12 cellular contexts compared by ENCODE assay signal in genomic region chr17:77489239-77489897, GRCh38.
A peak's percentile ranks its signal among the peaks of the same experiment; 100 is the strongest.
DNase-seq lines count a peak whose midpoint lies in the region; ATAC-seq and TF ChIP-seq lines count a peak whose summit lies in the region.
"Had no signal": no experiment of that assay in that cellular context is flagged by ENCODE, and none has a peak within 500 bp of the region (broad histone marks: within the 10 kb centered on the region; RNA-seq: fewer than 3 reads in every experiment).

No MANE protein-coding gene starts in this region.

- no peak overlapping the region for H3K27ac ChIP-seq in DOHH2 (ENCODE audit: low read depth, low read length)
- H3K27ac ChIP-seq in VCaP: no peak overlapping the region
- no peak overlapping the region for H3K27ac ChIP-seq in left lung
- H3K27ac ChIP-seq in temporal lobe (ENCODE audit: low read depth, low read length): peak overlapping the region; percentile 44
- no peak overlapping the region for H3K27ac ChIP-seq in A673 (ENCODE audit: low read depth, low read length, poor library complexity, severe bottlenecking)
- H3K27ac ChIP-seq: C4-2B had no signal

- POLR2A ChIA-PET in A673 (lab: Charles Lee; ENCODE audit: low non-redundant PET): no interaction called here

- H3K4me1 ChIP-seq in DOHH2 (ENCODE audit: control insufficient read depth, low read length) (peaks cover 55% of the 10 kb centered on the region), left lung (peaks cover 0 to 28% of the 10 kb centered on the region in 2 donors), A673 (ENCODE audit: insufficient read depth, low read length, poor library complexity, severe bottlenecking) (peaks cover under 1% of the 10 kb centered on the region)

- ATAC-seq in left lung (no peak), HG03159 (IDR thresholded peaks at IDR 0.05; ENCODE audit: unreplicated experiment) (no peak)

- CTCF ChIA-PET in A673 (lab: Charles Lee): no interaction called here

- no TSS peak for BruUV-seq in A673 (replicated peaks; lab: Mats Ljungman, UMichigan)

- peaks cover 31% of the 10 kb centered on the region for H3K79me2 ChIP-seq in DOHH2 (ENCODE audit: control insufficient read depth, low read length)

- no peaks in the 10 kb centered on the region for H3K9me2 ChIP-seq in DOHH2 (replicated peaks; ENCODE audit: control insufficient read depth, low read length)

- intact Hi-C loops in left lung (cut with DNase I): no loop called here
- intact Hi-C loops in A673 (cut with micrococcal nuclease; ENCODE audit: unreplicated experiment): no loop called here

- H3K36me3 ChIP-seq in DOHH2 (ENCODE audit: control insufficient read depth, low read length) (peaks cover 92% of the 10 kb centered on the region), left lung (peaks cover 0 to 74% of the 10 kb centered on the region in 2 donors), A673 (ENCODE audit: insufficient read depth, low read length, poor library complexity, severe bottlenecking) (peaks cover 29% of the 10 kb centered on the region)

- H3K4me3 ChIP-seq in DOHH2 (ENCODE audit: low read length): no peak overlapping the region
- no peak overlapping the region for H3K4me3 ChIP-seq in left lung
- no peak overlapping the region for H3K4me3 ChIP-seq in A673 (ENCODE audit: low read depth, low read length, poor library complexity, severe bottlenecking)
- H3K4me3 ChIP-seq: adrenal gland had no signal

- H3F3A ChIP-seq in DOHH2 (ENCODE audit: control insufficient read depth, insufficient read depth): peaks cover 13% of the 10 kb centered on the region; the same call in 1 of the 2 replicates

- no peaks in the 10 kb centered on the region for H3K9me3 ChIP-seq in DOHH2 (ENCODE audit: control insufficient read depth, insufficient read depth, low read length)
- no peaks in the 10 kb centered on the region for H3K9me3 ChIP-seq in left lung
- H3K9me3 ChIP-seq in A673 (ENCODE audit: low read depth, low read length, poor library complexity, severe bottlenecking): no peaks in the 10 kb centered on the region
- H3K9me3 ChIP-seq: adrenal gland had no signal

- H3K27me3 ChIP-seq in DOHH2 (ENCODE audit: control insufficient read depth, low read length) (no peaks in the 10 kb centered on the region), left lung (no peaks in the 10 kb centered on the region), A673 (replicated peaks; ENCODE audit: insufficient read depth, low read depth, low read length, poor library complexity) (no peaks in the 10 kb centered on the region)
- H3K27me3 ChIP-seq: adrenal gland had no signal

- peak; percentile 10 for TF ChIP-seq CTCF in DOHH2 (IDR thresholded peaks at IDR 0.05; ENCODE audit: low read depth, low read length, poor library complexity, severe bottlenecking)
- TF ChIP-seq CTCF in VCaP (conservative IDR thresholded peaks at IDR 0.05): 0 out of 2 replicates have a peak, but pooled peaks have one; percentile 8
- TF ChIP-seq CTCF in left lung (IDR thresholded peaks at IDR 0.05): no peak
- no peak for TF ChIP-seq CTCF in A673 (conservative IDR thresholded peaks at IDR 0.05; ENCODE audit: low read depth, low read length)

- H4K20me1 ChIP-seq in DOHH2 (ENCODE audit: control insufficient read depth, insufficient read depth, low read depth, low read length): peaks cover 8% of the 10 kb centered on the region; the same call in 1 of the 2 replicates

- DNase-seq in left lung (peak; percentile 28 to 59), A673 (ENCODE audit: low spot score) (no peak)
- DNase-seq in NK-92 treated with Interleukin-12 subunit alpha and Interleukin-12 subunit beta, amount 100 ng/mL, for 24 hours (lab: John Stamatoyannopoulos, UW): no peak
- DNase-seq: activated CD4-positive, alpha-beta T cell treated with anti-CD3 and anti-CD28 coated beads, Interleukin-2, amount 50 U/mL, for 48 hours; NCI-H1105; NCI-H748 treated with DMSO at 0.1 percent for 48 hours had no signal

- no peak overlapping the region for H3K4me2 ChIP-seq in DOHH2 (ENCODE audit: low read length)

Comparison
In these comparisons a context has a peak if more than half of its experiments do, and no peak if none do; other contexts are left out.
1. CTCF ChIP-seq: peak in DOHH2 (single experiment) and VCaP (single experiment); none in left lung (0 of 2) and A673 (single experiment).
2. DNase-seq: peak in left lung (2 of 2); none in NK-92 treated with Interleukin-12 subunit alpha and Interleukin-12 subunit beta, amount 100 ng/mL, for 24 hours (single experiment) and A673 (single experiment).